22 cellular contexts compared by ENCODE assay signal in genomic region chr11:15286465-15286864, GRCh38.
A peak's percentile ranks its signal among the peaks of the same experiment; 100 is the strongest.
DNase-seq lines count a peak whose midpoint lies in the region; ATAC-seq and TF ChIP-seq lines count a peak whose summit lies in the region.
"Had no signal": no experiment of that assay in that cellular context is flagged by ENCODE, and none has a peak within 500 bp of the region (broad histone marks: within the 10 kb centered on the region; RNA-seq: fewer than 3 reads in every experiment).

No MANE protein-coding gene starts in this region.

- H3K27me3 ChIP-seq in breast epithelium = no peaks in the 10 kb centered on the region
- H3K27me3 ChIP-seq: MG63 had no signal

- no peak for ATAC-seq in stimulated activated naive CD8-positive, alpha-beta T cell treated with anti-CD3 and anti-CD28 coated beads, Interleukin-15, Interleukin-2, amounts not matched to agents 100 U/mL and 50 U/mL, for 24 hours
- ATAC-seq: HCT116 had no signal

- peak; percentile 24 to 96 for DNase-seq in T47D (ENCODE audit: low read depth in 1 of 2, low spot score in 1 of 2)
- DNase-seq in breast epithelium (ENCODE audit: low spot score in 2 of 2) = no peak
- DNase-seq in epithelial cell of prostate (ENCODE audit: low read depth, low spot score) = peak; percentile 12
- no peak for DNase-seq in NCI-H146 (lab: John Stamatoyannopoulos, UW)
- DNase-seq in DMS79 (lab: John Stamatoyannopoulos, UW) = no peak
- DNase-seq in COLO829 (ENCODE audit: low spot score) = no peak
- DNase-seq in stimulated activated naive CD8-positive, alpha-beta T cell treated with anti-CD3 and anti-CD28 coated beads, Interleukin-15, Interleukin-2, amounts not matched to agents 100 U/mL and 50 U/mL, for 24 hours = no peak
- DNase-seq: Calu3; CD8-positive, alpha-beta memory T cell; DND-41; GDM1; MG63; NCI-H1105 treated with DMSO at 0.1 percent for 48 hours; NCI-H2029; NCI-H446; NCI-H524 treated with DMSO at 0.1 percent for 48 hours; NCI-H774; RPMI8226; SHP77 had no signal

- H3K4me3 ChIP-seq in breast epithelium = no peak overlapping the region
- H3K4me3 ChIP-seq in HEK293 (ENCODE audit: low read depth, low read length) = no peak overlapping the region
- H3K4me3 ChIP-seq: MG63 had no signal

- no peak overlapping the region for H3K27ac ChIP-seq in breast epithelium
- no peak overlapping the region for H3K27ac ChIP-seq in HEK293 (ENCODE audit: extremely low read depth, low read depth, low read length)
- H3K27ac ChIP-seq in epithelial cell of prostate = peak overlapping the region; percentile 0
- H3K27ac ChIP-seq: 22Rv1 had no signal

- TF ChIP-seq CTCF in breast epithelium (IDR thresholded peaks at IDR 0.05) = no peak
- TF ChIP-seq CTCF in HEK293 (tag by site-specific recombination; IDR thresholded peaks at IDR 0.05) = no peak

- CTCF ChIA-PET in HEK293 (lab: Yijun Ruan, JAX) = no interaction called here

- POLR2A ChIA-PET in HEK293 (lab: Yijun Ruan, JAX) = no interaction called here

- intact Hi-C loops in breast epithelium (cut with DNase I; ENCODE audit: low total_unique reads) = no loop called here

- in situ Hi-C loops in T47D (cut with HindIII; ENCODE audit: low pct_unique_long_range_greater_than_20kb, low sequenced_read_pairs) = no loop called here

- TF ChIP-seq POLR2A in breast epithelium (IDR thresholded peaks at IDR 0.05) = no peak

- no peaks in the 10 kb centered on the region for H3K9me3 ChIP-seq in breast epithelium
- no peaks in the 10 kb centered on the region for H3K9me3 ChIP-seq in HEK293 (ENCODE audit: control insufficient read depth, insufficient read depth, low read depth, low read length)
- H3K9me3 ChIP-seq: MG63 had no signal

- no peaks in the 10 kb centered on the region for H3K4me1 ChIP-seq in breast epithelium
- H3K4me1 ChIP-seq in HEK293 (ENCODE audit: control insufficient read depth, insufficient read depth, low read length) = 0 out of 2 replicates have a peak, but pooled peaks cover 4% of the 10 kb centered on the region

- no peaks in the 10 kb centered on the region for H3K36me3 ChIP-seq in breast epithelium
- H3K36me3 ChIP-seq in HEK293 (ENCODE audit: control insufficient read depth in 2 of 2, insufficient read depth in 1 of 2, low read length in 2 of 2) = no peaks in the 10 kb centered on the region
- H3K36me3 ChIP-seq: MG63 had no signal

TF ChIP-seq in HEK293, 187 proteins besides CTCF, POLR2A, EP300 and RAD21:
- TF ChIP-seq HOXD13 (CRISPR knock-in tag; IDR thresholded peaks at IDR 0.05; ENCODE audit: borderline replicate concordance) (peak; percentile 68; the same call in 1 of the 2 replicates), PRDM10 (tag by site-specific recombination; IDR thresholded peaks at IDR 0.05) (no peak), FEZF1 (tag by site-specific recombination; IDR thresholded peaks at IDR 0.05) (0 out of 2 replicates have a peak, but pooled peaks have one; percentile 13)
TF ChIP-seq in HEK293: peak in this region for 2.

Comparison
In these comparisons a context has a peak if more than half of its experiments do, and no peak if none do; other contexts are left out.
1. DNase-seq: peak in T47D (2 of 2) and epithelial cell of prostate (single experiment); none in breast epithelium (0 of 2), NCI-H146 (single experiment), DMS79 (single experiment), COLO829 (single experiment) and stimulated activated naive CD8-positive, alpha-beta T cell treated with anti-CD3 and anti-CD28 coated beads, Interleukin-15, Interleukin-2, amounts not matched to agents 100 U/mL and 50 U/mL, for 24 hours (single experiment).